Comparison of ENCODE assay signal across 8 cellular contexts in the genomic region with DNA sequence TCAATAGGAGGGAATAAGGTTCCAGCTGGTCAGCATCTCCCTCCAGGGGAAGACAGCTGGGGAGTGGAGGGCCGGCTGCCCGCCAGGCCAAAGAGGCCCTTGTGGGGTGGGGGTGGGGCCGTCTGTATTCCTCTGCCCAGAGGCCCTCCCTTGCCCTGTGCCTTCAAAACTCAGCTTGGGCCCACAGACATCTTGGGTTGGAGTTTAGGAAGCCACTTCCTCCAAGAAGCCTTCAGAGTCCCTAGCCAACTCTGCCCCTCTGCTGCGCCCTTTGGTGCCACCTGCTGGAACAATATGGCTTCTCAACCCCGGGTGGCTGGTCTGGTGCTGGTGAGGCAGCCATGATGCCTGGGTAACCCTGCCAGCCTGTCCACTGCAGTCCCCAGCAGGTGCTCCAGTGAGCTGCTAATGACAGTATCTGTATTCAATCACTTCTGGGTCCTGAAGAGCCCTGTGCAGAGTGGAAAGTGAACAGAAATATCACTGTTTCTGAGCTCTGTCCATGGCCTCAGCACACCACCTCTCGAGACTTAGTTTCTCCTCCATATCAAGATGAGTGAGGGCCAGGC. TPM values are rescaled to one million over a fixed set of nuclear protein-coding genes. Genes with fewer than 3 reads are reported as not detected.
DNase-seq lines count a peak whose midpoint lies in the region; ATAC-seq, FAIRE-seq and TF ChIP-seq lines count a peak whose summit lies in the region.

No MANE protein-coding gene starts in this region.

- TF ChIP-seq CTCF in GM10266 (IDR thresholded peaks at IDR 0.05; ENCODE audit: control insufficient read depth, insufficient read depth, low read depth, missing control alignments) (peak; percentile 60), endothelial cell of umbilical vein (IDR thresholded peaks at IDR 0.05; ENCODE audit: extremely low read depth in 1 of 2, insufficient read depth in 1 of 2, low read depth in 1 of 2, low read length in 2 of 2) (peak; percentile 63 to 66), parathyroid adenoma (IDR thresholded peaks at IDR 0.05) (peak; percentile 34)

- BruUV-seq in endothelial cell of umbilical vein (replicated peaks; lab: Mats Ljungman, UMichigan): no TSS peak

- no peaks in the 10 kb centered on the region for H3K27me3 ChIP-seq in endothelial cell of umbilical vein (ENCODE audit: control insufficient read depth in 2 of 2, insufficient read depth in 2 of 2, low read length in 2 of 2)
- no peaks in the 10 kb centered on the region for H3K27me3 ChIP-seq in parathyroid adenoma (ENCODE audit: control insufficient read depth, insufficient read depth, low read length)

- H3K36me3 ChIP-seq in endothelial cell of umbilical vein (ENCODE audit: control insufficient read depth in 2 of 2, extremely low read depth in 1 of 2, insufficient read depth in 2 of 2, low read length in 2 of 2) (peaks cover 0 to 29% of the 10 kb centered on the region in 2 experiments), parathyroid adenoma (ENCODE audit: control insufficient read depth, insufficient read depth, low read length) (no peaks in the 10 kb centered on the region)

- no peaks in the 10 kb centered on the region for H4K20me1 ChIP-seq in endothelial cell of umbilical vein (replicated peaks; ENCODE audit: control insufficient read depth, extremely low read depth, insufficient read depth, low read length)

- H3K9ac ChIP-seq in endothelial cell of umbilical vein (replicated peaks; ENCODE audit: extremely low read depth, insufficient read depth, low read length) (no peak overlapping the region), parathyroid adenoma (no peak overlapping the region)

- FAIRE-seq in endothelial cell of umbilical vein (lab: Jason Lieb, UNC): peak; percentile 57

- H3K9me1 ChIP-seq in endothelial cell of umbilical vein (replicated peaks; ENCODE audit: control insufficient read depth, extremely low read depth, insufficient read depth, low read length): no peaks in the 10 kb centered on the region

- H3K4me3 ChIP-seq in endothelial cell of umbilical vein (replicated peaks in 1 of 3; ENCODE audit: insufficient read depth in 1 of 3, low read depth in 1 of 3, low read length in 3 of 3) (no peak overlapping the region), parathyroid adenoma (ENCODE audit: low read depth, low read length) (no peak overlapping the region)

- intact Hi-C loops in endothelial cell of umbilical vein (cut with micrococcal nuclease): loop anchor here (1.0 to 5.0 kb wide), 2 partner anchors 19 to 75 kb away; no protein-coding TSS in a partner anchor

- dilution Hi-C loops in endothelial cell of umbilical vein (cut with MboI; ENCODE audit: extremely low pct_ligation_motif_present, low sequenced_read_pairs): no loop called here

- CTCF ChIA-PET in endothelial cell of umbilical vein (lab: Charles Lee): interaction anchor here (0.9 to 5.8 kb wide), 11 partner anchors 9 to 187 kb away, joined by 3 to 57 read pairs (median 7); partner anchors contain the start of genes HSD11B2 and TPPP3

- no peak for TF ChIP-seq POLR2A in endothelial cell of umbilical vein (IDR thresholded peaks at IDR 0.05; ENCODE audit: low read depth, low read length)

- H3K4me1 ChIP-seq in endothelial cell of umbilical vein (ENCODE audit: control insufficient read depth, extremely low read depth, insufficient read depth, low read length) (no peaks in the 10 kb centered on the region), parathyroid adenoma (peaks cover 33% of the 10 kb centered on the region)

- ATAC-seq in GM18502 (IDR thresholded peaks at IDR 0.05; ENCODE audit: poor library complexity, unreplicated experiment) (no peak), HG03439 (IDR thresholded peaks at IDR 0.05; ENCODE audit: unreplicated experiment) (no peak)

- POLR2A ChIA-PET in endothelial cell of umbilical vein (lab: Charles Lee): interaction anchor here (0.6 kb wide), 1 partner anchor 189 kb away, joined by 3 read pairs; no protein-coding TSS in a partner anchor

- DNase-seq in GM10266 (ENCODE audit: extremely low spot score) (peak; percentile 77), LoVo (ENCODE audit: low spot score) (peak; percentile 66), endothelial cell of umbilical vein (ENCODE audit: low read depth, low spot score) (peak; percentile 41), NCI-H774 (lab: John Stamatoyannopoulos, UW) (no peak)
- peak; percentile 57 to 61 for DNase-seq in activated CD4-positive, alpha-beta T cell treated with anti-CD3 and anti-CD28 coated beads, Interleukin-2, amount 50 U/mL, for 24 hours (ENCODE audit: low read depth in 1 of 2, low spot score in 1 of 2)

- H3K79me2 ChIP-seq in endothelial cell of umbilical vein (ENCODE audit: control insufficient read depth, insufficient read depth, low read length) (no peaks in the 10 kb centered on the region), parathyroid adenoma (peaks cover 32% of the 10 kb centered on the region)

- H3K4me2 ChIP-seq in endothelial cell of umbilical vein (ENCODE audit: insufficient read depth, low read length) (no peak overlapping the region), parathyroid adenoma (ENCODE audit: low read length) (no peak overlapping the region)

- H3K27ac ChIP-seq in endothelial cell of umbilical vein (ENCODE audit: insufficient read depth, low read depth, low read length) (no peak overlapping the region), parathyroid adenoma (no peak overlapping the region)

- H3K9me3 ChIP-seq in endothelial cell of umbilical vein (replicated peaks; ENCODE audit: control insufficient read depth, insufficient read depth, low read length) (no peaks in the 10 kb centered on the region), parathyroid adenoma (ENCODE audit: control insufficient read depth, low read length) (no peaks in the 10 kb centered on the region)

- no peak overlapping the region for H2AFZ ChIP-seq in endothelial cell of umbilical vein (ENCODE audit: low read depth, low read length)
- no peak overlapping the region for H2AFZ ChIP-seq in parathyroid adenoma

TF ChIP-seq in endothelial cell of umbilical vein, 7 proteins besides CTCF, POLR2A, EP300 and RAD21 (continues in another document):
- TF ChIP-seq EZH2 (IDR thresholded peaks at IDR 0.05; ENCODE audit: borderline replicate concordance, low read depth, low read length, severe bottlenecking): no peak
- no peak for TF ChIP-seq POLR2AphosphoS5 (IDR thresholded peaks at IDR 0.05; ENCODE audit: insufficient read depth, low read depth, low read length)
- TF ChIP-seq JUN (IDR thresholded peaks at IDR 0.05; ENCODE audit: borderline replicate concordance, insufficient read depth, insufficient read length, low read depth): no peak
- TF ChIP-seq FOS (IDR thresholded peaks at IDR 0.05; ENCODE audit: borderline replicate concordance, insufficient read depth, low read length): no peak

RNA-seq across cellular contexts. Expression of gene HSD11B2, which starts 16.7 kb away (rescaled TPM):
- total RNA-seq in endothelial cell of umbilical vein: not detected in 2 replicates
- 0.10 and 0.16 TPM in 2 replicates for polyA plus RNA-seq in endothelial cell of umbilical vein
- polyA plus RNA-seq in endothelial cell of umbilical vein (2011; cell fraction: cytosol; rRNA removed): 0.07 and 0.12 TPM in 2 replicates
- 0.07 and 0.18 TPM in 2 replicates for polyA plus RNA-seq in endothelial cell of umbilical vein (2011; cell fraction: nucleus; rRNA removed)
- 0.08 TPM in 1 of 2 replicates, not detected in the other for polyA plus RNA-seq in endothelial cell of umbilical vein (2012)
- polyA minus RNA-seq in endothelial cell of umbilical vein: 0.19 TPM in 1 of 2 replicates, not detected in the other
- 1.2 TPM for polyA minus RNA-seq in endothelial cell of umbilical vein (2011; cell fraction: cytosol; rRNA and poly(A)+ RNA removed)
- not detected in 2 replicates for polyA minus RNA-seq in endothelial cell of umbilical vein (2011; cell fraction: nucleus; rRNA and poly(A)+ RNA removed)

RNA-seq across cellular contexts. Expression of gene ZDHHC1, which starts 31.3 kb away (rescaled TPM):
- 12.9 and 14.4 TPM in 2 replicates for total RNA-seq in endothelial cell of umbilical vein
- 11.4 and 14.1 TPM in 2 replicates for polyA plus RNA-seq in endothelial cell of umbilical vein
- 4.3 and 6.4 TPM in 2 replicates for polyA plus RNA-seq in endothelial cell of umbilical vein (2011; cell fraction: cytosol; rRNA removed)
- 16.9 and 20.3 TPM in 2 replicates for polyA plus RNA-seq in endothelial cell of umbilical vein (2011; cell fraction: nucleus; rRNA removed)
- 8.3 and 12.5 TPM in 2 replicates for polyA plus RNA-seq in endothelial cell of umbilical vein (2012)
- polyA minus RNA-seq in endothelial cell of umbilical vein: 6.8 and 12.0 TPM in 2 replicates
- not detected for polyA minus RNA-seq in endothelial cell of umbilical vein (2011; cell fraction: cytosol; rRNA and poly(A)+ RNA removed)
- polyA minus RNA-seq in endothelial cell of umbilical vein (2011; cell fraction: nucleus; rRNA and poly(A)+ RNA removed): 9.3 and 11.9 TPM in 2 replicates

RNA-seq across cellular contexts. Expression of gene ATP6V0D1, which starts 33.4 kb away (rescaled TPM):
- 77.1 and 82.8 TPM in 2 replicates for total RNA-seq in endothelial cell of umbilical vein
- 232 and 254 TPM in 2 replicates for polyA plus RNA-seq in endothelial cell of umbilical vein
- 157 and 178 TPM in 2 replicates for polyA plus RNA-seq in endothelial cell of umbilical vein (2011; cell fraction: cytosol; rRNA removed)
- polyA plus RNA-seq in endothelial cell of umbilical vein (2011; cell fraction: nucleus; rRNA removed): 77.5 and 83.5 TPM in 2 replicates
- polyA plus RNA-seq in endothelial cell of umbilical vein (2012): 133 and 143 TPM in 2 replicates
- 213 and 277 TPM in 2 replicates for polyA minus RNA-seq in endothelial cell of umbilical vein
- 89.4 TPM for polyA minus RNA-seq in endothelial cell of umbilical vein (2011; cell fraction: cytosol; rRNA and poly(A)+ RNA removed)
- 35.4 and 43.4 TPM in 2 replicates for polyA minus RNA-seq in endothelial cell of umbilical vein (2011; cell fraction: nucleus; rRNA and poly(A)+ RNA removed)

RNA-seq across cellular contexts. Expression of gene AGRP, which starts 35.8 kb away (rescaled TPM):
- total RNA-seq in endothelial cell of umbilical vein: not detected in 2 replicates
- not detected in 2 replicates for polyA plus RNA-seq in endothelial cell of umbilical vein
- not detected in 2 replicates for polyA plus RNA-seq in endothelial cell of umbilical vein (2011; cell fraction: cytosol; rRNA removed)
- polyA plus RNA-seq in endothelial cell of umbilical vein (2011; cell fraction: nucleus; rRNA removed): not detected in 2 replicates
- not detected in 2 replicates for polyA plus RNA-seq in endothelial cell of umbilical vein (2012)
- not detected in 2 replicates for polyA minus RNA-seq in endothelial cell of umbilical vein
- polyA minus RNA-seq in endothelial cell of umbilical vein (2011; cell fraction: cytosol; rRNA and poly(A)+ RNA removed): not detected
- not detected in 2 replicates for polyA minus RNA-seq in endothelial cell of umbilical vein (2011; cell fraction: nucleus; rRNA and poly(A)+ RNA removed)

RNA-seq across cellular contexts. Expression of gene TPPP3, which starts 54.3 kb away (rescaled TPM):
- 1.3 and 2.0 TPM in 2 replicates for total RNA-seq in endothelial cell of umbilical vein
- polyA plus RNA-seq in endothelial cell of umbilical vein: 0.33 and 0.91 TPM in 2 replicates
- 0.77 and 1.0 TPM in 2 replicates for polyA plus RNA-seq in endothelial cell of umbilical vein (2011; cell fraction: cytosol; rRNA removed)
- 0.32 and 0.81 TPM in 2 replicates for polyA plus RNA-seq in endothelial cell of umbilical vein (2011; cell fraction: nucleus; rRNA removed)
- 1.2 and 3.2 TPM in 2 replicates for polyA plus RNA-seq in endothelial cell of umbilical vein (2012)
- polyA minus RNA-seq in endothelial cell of umbilical vein: not detected in 2 replicates
- not detected for polyA minus RNA-seq in endothelial cell of umbilical vein (2011; cell fraction: cytosol; rRNA and poly(A)+ RNA removed)
- 0.24 and 0.29 TPM in 2 replicates for polyA minus RNA-seq in endothelial cell of umbilical vein (2011; cell fraction: nucleus; rRNA and poly(A)+ RNA removed)
